Comparison of ENCODE assay signal across 23 cellular contexts in the genomic region with DNA sequence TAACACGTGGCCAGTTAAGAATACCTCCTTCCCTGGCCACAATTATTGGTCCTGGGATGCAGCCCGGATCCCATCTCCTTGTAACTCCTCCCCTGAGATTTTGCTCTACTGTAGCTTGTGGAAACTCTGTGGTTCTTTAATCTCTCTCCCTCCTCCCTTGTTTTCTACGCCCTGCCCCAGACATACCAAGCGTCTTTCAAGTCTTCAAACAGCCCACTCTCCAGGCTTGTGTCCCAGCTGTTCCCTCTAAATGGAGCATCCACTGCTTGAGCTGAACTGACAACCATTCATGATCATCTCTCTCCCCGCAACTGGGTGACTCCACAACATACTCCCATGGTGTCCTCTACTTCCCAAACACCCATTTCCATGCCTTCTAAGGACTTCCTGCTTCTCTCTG.
"Had no signal": no experiment of that assay in that cellular context is flagged by ENCODE, and none has a peak within 500 bp of the region (broad histone marks: within the 10 kb centered on the region; RNA-seq: fewer than 3 reads in every experiment).

No MANE protein-coding gene starts in this region.

- H3K4me3 ChIP-seq: SJCRH30 had no signal

- H3K27me3 ChIP-seq: SJCRH30 had no signal

- H3K4me2 ChIP-seq: SK-N-SH had no signal

- H3K36me3 ChIP-seq: SJCRH30, WERI-Rb-1 had no signal

- ATAC-seq: activated CD4-positive, alpha-beta T cell treated with anti-CD3 and anti-CD28 coated beads for 36 hours; activated T-helper 17 cell treated with anti-CD3 and anti-CD28 coated beads, Interleukin-2, amount 50 U/mL, for 72 hours; Panc1; Right ventricle myocardium inferior had no signal

- H3K9ac ChIP-seq: SK-N-SH had no signal

- DNase-seq: activated CD4-positive, alpha-beta memory T cell treated with anti-CD3 and anti-CD28 coated beads, Interleukin-2, amount 10 ng/mL, durations not matched to agents 7 days and 5 days; activated CD4-positive, alpha-beta T cell treated with anti-CD3 and anti-CD28 coated beads for 36 hours; activated CD4-positive, alpha-beta T cell treated with anti-CD3 and anti-CD28 coated beads, Interleukin-2, amount 50 U/mL, for 1 hour; activated gamma-delta T cell; activated naive CD4-positive, alpha-beta T cell treated with anti-CD3 and anti-CD28 coated beads for 36 hours; activated T-cell treated with anti-CD3 and anti-CD28 coated beads for 4 hours; activated T-cell treated with anti-CD3 and anti-CD28 coated beads, Interleukin-2, amount 50 U/mL, for 48 hours; Karpas-422; MM.1S; NCI-H1105; NCI-H1436; NCI-H226; NCI-H526; NK-92 treated with Interleukin-12 subunit alpha and Interleukin-12 subunit beta, amount 100 ng/mL, for 24 hours; OCI-M1; RPMI8226; SK-N-SH; T-helper 1 cell; WERI-Rb-1 had no signal

- H3K9me3 ChIP-seq: SJCRH30, SK-N-SH had no signal

- H3K4me1 ChIP-seq: SJCRH30 had no signal

- H3K27ac ChIP-seq: SJCRH30, WERI-Rb-1 had no signal
